ENCODE assay signal across 1 cellular context in genomic region chr1:42922687-42923366, GRCh38.
TF ChIP-seq lines count a peak whose summit lies in the region.

No MANE protein-coding gene starts in this region.

TF ChIP-seq in K562, 482 proteins besides CTCF, POLR2A, EP300 and RAD21 (continued from another document and continues in another):
- TF ChIP-seq RERE (CRISPR knock-in tag; IDR thresholded peaks at IDR 0.05; ENCODE audit: borderline replicate concordance) (no peak), KHSRP (IDR thresholded peaks at IDR 0.05) (no peak), NKRF (IDR thresholded peaks at IDR 0.05; ENCODE audit: borderline replicate concordance) (no peak), TEAD4 (IDR thresholded peaks at IDR 0.05; ENCODE audit: low read length) (peak; percentile 67), TEAD4 (CRISPR knock-in tag; IDR thresholded peaks at IDR 0.05; ENCODE audit: borderline replicate concordance) (no peak), ZNF707 (CRISPR knock-in tag; conservative IDR thresholded peaks at IDR 0.05) (no peak), HES1 (IDR thresholded peaks at IDR 0.05; ENCODE audit: low read depth) (0 out of 2 replicates have a peak, but pooled peaks have one; percentile 26), ZNF445 (CRISPR knock-in tag; IDR thresholded peaks at IDR 0.05; ENCODE audit: low read depth) (peak; percentile 80), HDAC2 (IDR thresholded peaks at IDR 0.05) (0 out of 2 replicates have a peak, but pooled peaks have one; percentile 77), TOE1 (IDR thresholded peaks at IDR 0.05; ENCODE audit: borderline replicate concordance) (no peak; the same call in 1 of the 2 replicates), TOE1 (CRISPR knock-in tag; IDR thresholded peaks at IDR 0.05; ENCODE audit: borderline replicate concordance, low read depth) (no peak), CUX1 (CRISPR knock-in tag; IDR thresholded peaks at IDR 0.05) (no peak), NEUROD1 (IDR thresholded peaks at IDR 0.05; ENCODE audit: borderline replicate concordance, low read depth, low read length, partially characterized antibody) (no peak), ZNF354B (CRISPR knock-in tag; IDR thresholded peaks at IDR 0.05) (no peak), ZBTB17 (CRISPR knock-in tag; IDR thresholded peaks at IDR 0.05) (no peak), E2F1 (CRISPR knock-in tag; IDR thresholded peaks at IDR 0.05) (0 out of 2 replicates have a peak, but pooled peaks have one; percentile 47), CHD4 (IDR thresholded peaks at IDR 0.05; ENCODE audit: insufficient read depth, insufficient replicate concordance, low read depth, low read length, poor library complexity, severe bottlenecking) (no peak), HOXB6 (CRISPR knock-in tag; IDR thresholded peaks at IDR 0.05; ENCODE audit: borderline replicate concordance) (no peak), XRCC5 (IDR thresholded peaks at IDR 0.05; ENCODE audit: low read depth, low read length) (peak; percentile 86), HMBOX1 (IDR thresholded peaks at IDR 0.05) (peak; percentile 85), CREBBP (IDR thresholded peaks at IDR 0.05; ENCODE audit: low read depth, low read length) (no peak), BDP1 (IDR thresholded peaks at IDR 0.05; ENCODE audit: insufficient read depth, insufficient read length) (no peak), MCM7 (IDR thresholded peaks at IDR 0.05) (no peak), ZNF592 (IDR thresholded peaks at IDR 0.05) (peak; percentile 49), MAFG (tag; conservative IDR thresholded peaks at IDR 0.05) (no peak), KLF6 (CRISPR knock-in tag; IDR thresholded peaks at IDR 0.05; ENCODE audit: borderline replicate concordance) (no peak), ZSCAN32 (CRISPR knock-in tag; IDR thresholded peaks at IDR 0.05) (no peak), ZNF24 (IDR thresholded peaks at IDR 0.05) (peak; percentile 63; the same call in 1 of the 2 replicates), PPARD (CRISPR knock-in tag; IDR thresholded peaks at IDR 0.05) (no peak), CBFB (CRISPR knock-in tag; IDR thresholded peaks at IDR 0.05) (no peak), POLR2AphosphoS5 (IDR thresholded peaks at IDR 0.05; ENCODE audit: control insufficient read depth, insufficient read depth, low read depth, low read length) (no peak), ATF7 (IDR thresholded peaks at IDR 0.05) (peak; percentile 48; the same call in 1 of the 2 replicates), ARID3A (IDR thresholded peaks at IDR 0.05; ENCODE audit: borderline replicate concordance, low read depth, low read length) (no peak; the same call in none of the 2 replicates), NFE2 (IDR thresholded peaks at IDR 0.05; ENCODE audit: low read depth) (no peak), HNRNPLL (IDR thresholded peaks at IDR 0.05; ENCODE audit: low read depth, low read length, poor library complexity, severe bottlenecking) (no peak), MCM5 (IDR thresholded peaks at IDR 0.05; ENCODE audit: low read depth) (no peak)
